Comparison of ENCODE assay signal across 8 cellular contexts in the genomic region with DNA sequence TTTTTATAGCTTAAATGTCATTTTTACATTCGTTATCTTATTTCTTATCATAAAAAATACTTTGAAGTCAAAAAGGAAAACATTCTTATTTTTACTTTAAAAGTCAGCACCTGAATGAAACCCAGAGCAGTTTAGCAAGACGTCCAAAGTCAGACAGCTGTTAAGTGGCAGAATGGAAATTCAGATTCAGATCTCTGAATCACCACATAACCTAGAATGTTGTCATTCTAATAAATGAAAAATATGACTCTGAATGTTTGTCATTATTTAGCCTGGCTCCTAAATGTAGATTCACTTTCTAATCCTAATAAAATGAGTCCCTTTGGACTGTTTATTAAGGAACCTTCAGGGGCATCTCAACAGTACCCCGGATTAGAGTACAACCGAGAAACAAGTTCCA.
"Had no signal": no experiment of that assay in that cellular context is flagged by ENCODE, and none has a peak within 500 bp of the region (broad histone marks: within the 10 kb centered on the region; RNA-seq: fewer than 3 reads in every experiment).

No MANE protein-coding gene starts in this region.

- H3K4me3 ChIP-seq: GM23248, GM23338, HAP-1 had no signal

- H3K27ac ChIP-seq: GM23248 had no signal

- H3K4me3 Mint-ChIP-seq: GM23338, H9 had no signal

- H3K9ac ChIP-seq: GM23248 had no signal

- H3K36me3 ChIP-seq: HAP-1 had no signal

- H3K27ac Mint-ChIP-seq: GM23338, H9 had no signal

- DNase-seq: GM23248, GOT3, H7, H9, HCEC 1CT had no signal

- H3K9me3 ChIP-seq: HAP-1 had no signal

- H3K4me1 Mint-ChIP-seq: GM23338 had no signal

- ATAC-seq: GM23338, HCT116 had no signal

- H3K4me2 ChIP-seq: GM23338 had no signal

- H3K4me1 ChIP-seq: HAP-1 had no signal

- H2AFZ ChIP-seq: GM23248, GM23338 had no signal
